In genomic region chr1:155946633-155947219, GRCh38 we compare ENCODE assay signal across 10 cellular contexts. TPM values are rescaled to one million over a fixed set of nuclear protein-coding genes. Genes with fewer than 3 reads are reported as not detected.
DNase-seq lines count a peak whose midpoint lies in the region; ATAC-seq and TF ChIP-seq lines count a peak whose summit lies in the region.
"Had no signal": no experiment of that assay in that cellular context is flagged by ENCODE, and none has a peak within 500 bp of the region (broad histone marks: within the 10 kb centered on the region; RNA-seq: fewer than 3 reads in every experiment).

No MANE protein-coding gene starts in this region.

- H3K4me3 ChIP-seq in CD8-positive, alpha-beta memory T cell (ENCODE audit: low read length) = no peak overlapping the region
- H3K4me3 ChIP-seq in OCI-LY3 (ENCODE audit: low read length) = peak overlapping the region; percentile 20
- H3K4me3 ChIP-seq: mucosa of descending colon had no signal

- H3K27ac Mint-ChIP-seq in CD8-positive, alpha-beta memory T cell = peak overlapping the region; percentile 83 to 95 (median 90)
- peak overlapping the region; percentile 22 for H3K27ac Mint-ChIP-seq in glutamatergic neuron (ENCODE audit: unreplicated experiment)
- H3K27ac Mint-ChIP-seq in progenitor cell of endocrine pancreas = no peak overlapping the region

- no peaks in the 10 kb centered on the region for H3K27me3 Mint-ChIP-seq in CD8-positive, alpha-beta memory T cell
- H3K27me3 Mint-ChIP-seq in glutamatergic neuron (ENCODE audit: unreplicated experiment) = peaks cover 2% of the 10 kb centered on the region
- H3K27me3 Mint-ChIP-seq in progenitor cell of endocrine pancreas = no peaks in the 10 kb centered on the region

- peaks cover 0 to 47% (median 7%) of the 10 kb centered on the region in 3 donors for H3K36me3 Mint-ChIP-seq in CD8-positive, alpha-beta memory T cell
- no peaks in the 10 kb centered on the region for H3K36me3 Mint-ChIP-seq in glutamatergic neuron (ENCODE audit: unreplicated experiment)
- H3K36me3 Mint-ChIP-seq in progenitor cell of endocrine pancreas (ENCODE audit: insufficient read depth) = peaks cover 18% of the 10 kb centered on the region

- no peaks in the 10 kb centered on the region for H3K27me3 ChIP-seq in CD8-positive, alpha-beta memory T cell (ENCODE audit: insufficient read depth, low read length, poor library complexity, severe bottlenecking)
- H3K27me3 ChIP-seq in OCI-LY3 (ENCODE audit: low read depth, low read length) = no peaks in the 10 kb centered on the region

- H3K9me3 Mint-ChIP-seq in CD8-positive, alpha-beta memory T cell = no peaks in the 10 kb centered on the region
- peaks cover 6% of the 10 kb centered on the region for H3K9me3 Mint-ChIP-seq in glutamatergic neuron (ENCODE audit: unreplicated experiment)
- H3K9me3 Mint-ChIP-seq in progenitor cell of endocrine pancreas (ENCODE audit: low read depth) = no peaks in the 10 kb centered on the region

- H3K4me3 Mint-ChIP-seq in CD8-positive, alpha-beta memory T cell = peak overlapping the region; percentile 5 to 88 (median 53)
- H3K4me3 Mint-ChIP-seq in glutamatergic neuron (ENCODE audit: unreplicated experiment) = no peak overlapping the region
- H3K4me3 Mint-ChIP-seq in progenitor cell of endocrine pancreas (ENCODE audit: low read depth) = no peak overlapping the region

- POLR2A ChIA-PET in CD8-positive, alpha-beta memory T cell (lab: Charles Lee) = interaction anchor here (1.0 kb wide), 3 partner anchors 9 to 14 kb away, joined by 4 to 10 read pairs (median 4); partner anchors contain the start of gene KHDC4

- H3K9ac ChIP-seq in OCI-LY3 (ENCODE audit: low read length) = peak overlapping the region; percentile 62

- 0 out of 2 replicates have a peak, but pooled peaks have one; percentile 10 for TF ChIP-seq CTCF in OCI-LY3 (IDR thresholded peaks at IDR 0.05; ENCODE audit: low read depth, low read length)
- TF ChIP-seq CTCF in glutamatergic neuron (IDR thresholded peaks at IDR 0.05; ENCODE audit: partially characterized antibody, unreplicated experiment) = no peak
- TF ChIP-seq CTCF in progenitor cell of endocrine pancreas (IDR thresholded peaks at IDR 0.05; ENCODE audit: unreplicated experiment) = no peak

- peaks cover 27% of the 10 kb centered on the region for H3K36me3 ChIP-seq in CD8-positive, alpha-beta memory T cell (ENCODE audit: insufficient read depth, low read length)
- H3K36me3 ChIP-seq in OCI-LY3 (replicated peaks; ENCODE audit: low read depth, low read length) = peaks cover 42% of the 10 kb centered on the region

- DNase-seq in CD8-positive, alpha-beta memory T cell = no peak
- DNase-seq in glutamatergic neuron (no peak), progenitor cell of endocrine pancreas (ENCODE audit: low spot score, unreplicated experiment) (no peak), NCI-H2227 treated with DMSO at 0.1 percent for 48 hours (lab: John Stamatoyannopoulos, UW) (no peak)
- DNase-seq: NCI-H2171 treated with DMSO at 0.1 percent for 48 hours had no signal

- H4K20me1 ChIP-seq in OCI-LY3 (ENCODE audit: insufficient read depth, low read length) = no peaks in the 10 kb centered on the region

- ATAC-seq in GM21367 (IDR thresholded peaks at IDR 0.05; ENCODE audit: unreplicated experiment) (peak; percentile 12), SK-N-SH treated with all-trans-retinoic acid at 6 μM for 48 hours (no peak), GM18873 (IDR thresholded peaks at IDR 0.05; ENCODE audit: low FRiP score, unreplicated experiment) (no peak)

- H3K9me3 ChIP-seq in CD8-positive, alpha-beta memory T cell (ENCODE audit: low read length) = no peaks in the 10 kb centered on the region
- H3K9me3 ChIP-seq in OCI-LY3 (ENCODE audit: insufficient read depth, low read length) = no peaks in the 10 kb centered on the region
- H3K9me3 ChIP-seq: mucosa of descending colon had no signal

- H3K79me2 ChIP-seq in OCI-LY3 (ENCODE audit: low read length) = peaks cover 18% of the 10 kb centered on the region

- peaks cover 32% of the 10 kb centered on the region for H3K4me1 ChIP-seq in CD8-positive, alpha-beta memory T cell (ENCODE audit: insufficient read depth, low read length)
- peaks cover 64% of the 10 kb centered on the region for H3K4me1 ChIP-seq in OCI-LY3 (ENCODE audit: low read length)

- H3K4me1 Mint-ChIP-seq in CD8-positive, alpha-beta memory T cell = peaks cover 23 to 44% (median 33%) of the 10 kb centered on the region in 3 donors
- H3K4me1 Mint-ChIP-seq in glutamatergic neuron (ENCODE audit: low read depth, unreplicated experiment) (no peaks in the 10 kb centered on the region), progenitor cell of endocrine pancreas (ENCODE audit: low read depth) (peaks cover 18% of the 10 kb centered on the region)

- CTCF ChIA-PET in CD8-positive, alpha-beta memory T cell (lab: Charles Lee) = interaction anchor here (1.0 to 4.0 kb wide), 4 partner anchors 13 to 43 kb away, joined by 4 to 18 read pairs (median 6); partner anchors contain the start of genes ARHGEF2 and KHDC4

- peak overlapping the region; percentile 32 for H3K27ac ChIP-seq in CD8-positive, alpha-beta memory T cell (ENCODE audit: low read depth, low read length)
- H3K27ac ChIP-seq in OCI-LY3 (ENCODE audit: low read length) = peak overlapping the region; percentile 92

- H2AFZ ChIP-seq in OCI-LY3 (ENCODE audit: low read depth, low read length) = no peak overlapping the region

- H3K4me2 ChIP-seq in OCI-LY3 (ENCODE audit: low read length) = peak overlapping the region; percentile 77

TF ChIP-seq in SK-N-SH treated with all-trans-retinoic acid at 6 μM for 48 hours, 23 proteins besides CTCF, POLR2A, EP300 and RAD21 (continues in another document):
- no peak for TF ChIP-seq ISL1 (CRISPR knock-in tag; IDR thresholded peaks at IDR 0.05)
- no peak for TF ChIP-seq ZC3H10 (CRISPR knock-in tag; IDR thresholded peaks at IDR 0.05)
- no peak for TF ChIP-seq OSR1 (CRISPR knock-in tag; IDR thresholded peaks at IDR 0.05)
- no peak for TF ChIP-seq PATZ1 (CRISPR knock-in tag; IDR thresholded peaks at IDR 0.05; ENCODE audit: borderline replicate concordance)
- no peak for TF ChIP-seq BACH2 (CRISPR knock-in tag; IDR thresholded peaks at IDR 0.05; ENCODE audit: borderline replicate concordance)
- no peak for TF ChIP-seq ZNF70 (CRISPR knock-in tag; IDR thresholded peaks at IDR 0.05)
- no peak for TF ChIP-seq ESRRG (CRISPR knock-in tag; IDR thresholded peaks at IDR 0.05)
- TF ChIP-seq PPARA (CRISPR knock-in tag; IDR thresholded peaks at IDR 0.05; ENCODE audit: borderline replicate concordance) = no peak
- no peak for TF ChIP-seq CREB5 (CRISPR knock-in tag; IDR thresholded peaks at IDR 0.05; ENCODE audit: low read depth)
- TF ChIP-seq CSRNP3 (CRISPR knock-in tag; IDR thresholded peaks at IDR 0.05) = no peak
- TF ChIP-seq TOX (CRISPR knock-in tag; IDR thresholded peaks at IDR 0.05; ENCODE audit: borderline replicate concordance) = no peak

RNA-seq across cellular contexts. Expression of gene RXFP4, which starts 5.3 kb away (rescaled TPM):
- not detected for total RNA-seq in CD8-positive, alpha-beta memory T cell
- polyA plus RNA-seq in CD8-positive, alpha-beta memory T cell = 0.29 TPM
- total RNA-seq in glutamatergic neuron (ENCODE audit: unreplicated experiment) (not detected), progenitor cell of endocrine pancreas (not detected in 2 replicates)

RNA-seq across cellular contexts. Expression of gene KHDC4, which starts 12.5 kb away (rescaled TPM):
- 10 to 100 TPM; 58.8 to 61.2 TPM for total RNA-seq in CD8-positive, alpha-beta memory T cell
- 8.2 TPM for polyA plus RNA-seq in CD8-positive, alpha-beta memory T cell
- total RNA-seq in glutamatergic neuron (ENCODE audit: unreplicated experiment) (51.8 TPM), progenitor cell of endocrine pancreas (67.6 and 71.2 TPM in 2 replicates)

RNA-seq across cellular contexts. Expression of gene ARHGEF2, which starts 31.6 kb away (rescaled TPM):
- 100 to 1,000 TPM; 168 to 176 TPM for total RNA-seq in CD8-positive, alpha-beta memory T cell
- 18.8 TPM for polyA plus RNA-seq in CD8-positive, alpha-beta memory T cell
- total RNA-seq in glutamatergic neuron (ENCODE audit: unreplicated experiment) = 222 TPM
- total RNA-seq in progenitor cell of endocrine pancreas = 103 and 111 TPM in 2 replicates

RNA-seq across cellular contexts. Expression of gene RIT1, which starts 35.6 kb away (rescaled TPM):
- total RNA-seq in CD8-positive, alpha-beta memory T cell = 10 to 100 TPM; 13.7 to 16.9 TPM
- polyA plus RNA-seq in CD8-positive, alpha-beta memory T cell = 17.7 TPM
- total RNA-seq in glutamatergic neuron (ENCODE audit: unreplicated experiment) = 35.9 TPM
- total RNA-seq in progenitor cell of endocrine pancreas = 28.3 and 30.1 TPM in 2 replicates

Comparison
In these comparisons a context has a peak if more than half of its experiments do, and no peak if none do; other contexts are left out.
1. H3K4me3 Mint-ChIP-seq: peak in CD8-positive, alpha-beta memory T cell (7 of 7); none in glutamatergic neuron (single experiment) and progenitor cell of endocrine pancreas (single experiment).